Comparison of ENCODE assay signal across 8 cellular contexts in genomic region chr11:57567210-57567511, GRCh38. TPM values are rescaled to one million over a fixed set of nuclear protein-coding genes. Genes with fewer than 3 reads are reported as not detected.
DNase-seq lines count a peak whose midpoint lies in the region; ATAC-seq and TF ChIP-seq lines count a peak whose summit lies in the region.

No MANE protein-coding gene starts in this region.

- H3K4me3 Mint-ChIP-seq in neural progenitor cell: peak overlapping the region; percentile 99

- TF ChIP-seq CTCF in WERI-Rb-1 (IDR thresholded peaks at IDR 0.05; ENCODE audit: low read depth, low read length) (no peak), fibroblast of lung (conservative IDR thresholded peaks at IDR 0.05 in 1 of 2, IDR thresholded peaks at IDR 0.05 in 1 of 2; ENCODE audit: low read depth in 1 of 2, low read length in 2 of 2) (no peak), neural progenitor cell (IDR thresholded peaks at IDR 0.05) (no peak)

- peaks cover 5% of the 10 kb centered on the region for H3K27me3 Mint-ChIP-seq in neural progenitor cell (ENCODE audit: insufficient read depth, low read depth)

- peaks cover 36% of the 10 kb centered on the region for H3K4me1 Mint-ChIP-seq in neural progenitor cell

- no peaks in the 10 kb centered on the region for H3K9me3 Mint-ChIP-seq in neural progenitor cell

- H3K9ac ChIP-seq in fibroblast of lung (ENCODE audit: insufficient read depth, low read length) (peak overlapping the region; percentile 59), neural progenitor cell (peak overlapping the region; percentile 77)

- peak overlapping the region; percentile 100 for H3K4me2 ChIP-seq in fibroblast of lung (ENCODE audit: extremely low read depth, insufficient read depth, low read length)
- H3K4me2 ChIP-seq in neural progenitor cell: peak overlapping the region; percentile 98

- H3K4me3 ChIP-seq in WERI-Rb-1 (ENCODE audit: low read depth, low read length): peak overlapping the region; percentile 71
- peak overlapping the region; percentile 81 to 94 (median 92) for H3K4me3 ChIP-seq in fibroblast of lung (replicated peaks in 1 of 4; ENCODE audit: control extremely low read depth in 1 of 4, insufficient read depth in 1 of 4, low read depth in 3 of 4, low read length in 4 of 4)
- H3K4me3 ChIP-seq in neural progenitor cell: peak overlapping the region; percentile 95

- H2AFZ ChIP-seq in fibroblast of lung (ENCODE audit: low read length) (peak overlapping the region; percentile 93), neural progenitor cell (replicated peaks) (peak overlapping the region; percentile 75)

- H3K27me3 ChIP-seq in WERI-Rb-1 (ENCODE audit: insufficient read depth, low read depth, severe bottlenecking): peaks cover 26% of the 10 kb centered on the region
- no peaks in the 10 kb centered on the region for H3K27me3 ChIP-seq in fibroblast of lung (ENCODE audit: control insufficient read depth, insufficient read depth, low read length)
- H3K27me3 ChIP-seq in neural progenitor cell: no peaks in the 10 kb centered on the region

- no peaks in the 10 kb centered on the region for H4K20me1 ChIP-seq in fibroblast of lung (ENCODE audit: control insufficient read depth, extremely low read depth, insufficient read depth, low read length)
- peaks cover 13% of the 10 kb centered on the region for H4K20me1 ChIP-seq in neural progenitor cell (ENCODE audit: low read depth)

- H3F3A ChIP-seq in neural progenitor cell (ENCODE audit: low read depth): peaks cover 31% of the 10 kb centered on the region

- no peak overlapping the region for H3K27ac ChIP-seq in WERI-Rb-1
- H3K27ac ChIP-seq in fibroblast of lung (ENCODE audit: insufficient read depth, low read length): peak overlapping the region; percentile 73
- H3K27ac ChIP-seq in neural progenitor cell: no peak overlapping the region

- H3K4me1 ChIP-seq in fibroblast of lung (ENCODE audit: control insufficient read depth, extremely low read depth, insufficient read depth, low read length): peaks cover 12% of the 10 kb centered on the region
- H3K4me1 ChIP-seq in neural progenitor cell: peaks cover 27% of the 10 kb centered on the region

- H3K9me3 ChIP-seq in WERI-Rb-1 (ENCODE audit: severe bottlenecking) (no peaks in the 10 kb centered on the region), fibroblast of lung (ENCODE audit: control insufficient read depth, insufficient read depth, low read depth, low read length) (no peaks in the 10 kb centered on the region), neural progenitor cell (ENCODE audit: low read depth) (no peaks in the 10 kb centered on the region)

- H3K36me3 ChIP-seq in WERI-Rb-1: no peaks in the 10 kb centered on the region
- no peaks in the 10 kb centered on the region for H3K36me3 ChIP-seq in fibroblast of lung (ENCODE audit: control insufficient read depth, insufficient read depth, low read length)
- no peaks in the 10 kb centered on the region for H3K36me3 ChIP-seq in neural progenitor cell

- ATAC-seq in HG02981 (IDR thresholded peaks at IDR 0.05; ENCODE audit: unreplicated experiment) (peak; percentile 1), GM18519 (IDR thresholded peaks at IDR 0.05; ENCODE audit: low FRiP score, unreplicated experiment) (no peak), HG03457 (IDR thresholded peaks at IDR 0.05; ENCODE audit: unreplicated experiment) (no peak)

- H3K36me3 Mint-ChIP-seq in neural progenitor cell: no peaks in the 10 kb centered on the region

- peak overlapping the region; percentile 78 for H3K27ac Mint-ChIP-seq in neural progenitor cell

- DNase-seq in NCI-H1092 treated with DMSO at 0.1 percent for 48 hours (lab: John Stamatoyannopoulos, UW) (peak; percentile 31), NCI-H1092 (lab: John Stamatoyannopoulos, UW) (no peak), WERI-Rb-1 (no peak), fibroblast of lung (ENCODE audit: low read depth in 2 of 2) (no peak), neural progenitor cell (ENCODE audit: low spot score) (no peak)

- H3K79me2 ChIP-seq in fibroblast of lung (ENCODE audit: control insufficient read depth, insufficient read depth, low read length): peaks cover 12% of the 10 kb centered on the region
- H3K79me2 ChIP-seq in neural progenitor cell (ENCODE audit: low read depth): peaks cover 52% of the 10 kb centered on the region

RNA-seq across cellular contexts. Expression of gene UBE2L6, which starts 0.3 kb away (rescaled TPM):
- total RNA-seq in fibroblast of lung (78.6 and 94.8 TPM in 2 replicates), neural progenitor cell (ENCODE audit: low replicate concordance) (76.2 and 112 TPM in 2 replicates)
- polyA plus RNA-seq in fibroblast of lung: 105 and 113 TPM in 2 replicates
- 116 and 147 TPM in 2 replicates for polyA plus RNA-seq in fibroblast of lung (2012)
- 204 and 262 TPM in 2 replicates for polyA minus RNA-seq in fibroblast of lung (ENCODE audit: low replicate concordance)

RNA-seq across cellular contexts. Expression of gene SMTNL1, which starts 29.8 kb away (rescaled TPM):
- total RNA-seq in fibroblast of lung (not detected in 2 replicates), neural progenitor cell (ENCODE audit: low replicate concordance) (0.28 TPM in 1 of 2 replicates, not detected in the other)
- polyA plus RNA-seq in fibroblast of lung: not detected in 2 replicates
- polyA plus RNA-seq in fibroblast of lung (2012): not detected in 2 replicates
- polyA minus RNA-seq in fibroblast of lung (ENCODE audit: low replicate concordance): not detected in 2 replicates

RNA-seq across cellular contexts. Expression of gene SERPING1, which starts 30.3 kb away (rescaled TPM):
- 17.2 and 20.0 TPM in 2 replicates for total RNA-seq in fibroblast of lung
- 35.8 and 117 TPM in 2 replicates for polyA plus RNA-seq in fibroblast of lung
- polyA plus RNA-seq in fibroblast of lung (2012): 50.5 and 196 TPM in 2 replicates
- polyA minus RNA-seq in fibroblast of lung (ENCODE audit: low replicate concordance): 25.9 and 211 TPM in 2 replicates
- total RNA-seq in neural progenitor cell (ENCODE audit: low replicate concordance): 46.0 and 68.1 TPM in 2 replicates

RNA-seq across cellular contexts. Expression of gene TIMM10, which starts 36.6 kb away (rescaled TPM):
- total RNA-seq in fibroblast of lung (32.2 and 41.6 TPM in 2 replicates), neural progenitor cell (ENCODE audit: low replicate concordance) (19.1 and 21.9 TPM in 2 replicates)
- 57.6 and 108 TPM in 2 replicates for polyA plus RNA-seq in fibroblast of lung
- polyA plus RNA-seq in fibroblast of lung (2012): 66.8 and 120 TPM in 2 replicates
- 41.7 and 75.9 TPM in 2 replicates for polyA minus RNA-seq in fibroblast of lung (ENCODE audit: low replicate concordance)

RNA-seq across cellular contexts. Expression of gene SLC43A1, which starts 51.7 kb away (rescaled TPM):
- total RNA-seq in fibroblast of lung (19.8 and 20.8 TPM in 2 replicates), neural progenitor cell (ENCODE audit: low replicate concordance) (0.99 and 1.5 TPM in 2 replicates)
- 12.3 and 13.2 TPM in 2 replicates for polyA plus RNA-seq in fibroblast of lung
- 11.7 TPM in 2 replicates for polyA plus RNA-seq in fibroblast of lung (2012)
- 57.0 and 60.5 TPM in 2 replicates for polyA minus RNA-seq in fibroblast of lung (ENCODE audit: low replicate concordance)
